In the genomic region with DNA sequence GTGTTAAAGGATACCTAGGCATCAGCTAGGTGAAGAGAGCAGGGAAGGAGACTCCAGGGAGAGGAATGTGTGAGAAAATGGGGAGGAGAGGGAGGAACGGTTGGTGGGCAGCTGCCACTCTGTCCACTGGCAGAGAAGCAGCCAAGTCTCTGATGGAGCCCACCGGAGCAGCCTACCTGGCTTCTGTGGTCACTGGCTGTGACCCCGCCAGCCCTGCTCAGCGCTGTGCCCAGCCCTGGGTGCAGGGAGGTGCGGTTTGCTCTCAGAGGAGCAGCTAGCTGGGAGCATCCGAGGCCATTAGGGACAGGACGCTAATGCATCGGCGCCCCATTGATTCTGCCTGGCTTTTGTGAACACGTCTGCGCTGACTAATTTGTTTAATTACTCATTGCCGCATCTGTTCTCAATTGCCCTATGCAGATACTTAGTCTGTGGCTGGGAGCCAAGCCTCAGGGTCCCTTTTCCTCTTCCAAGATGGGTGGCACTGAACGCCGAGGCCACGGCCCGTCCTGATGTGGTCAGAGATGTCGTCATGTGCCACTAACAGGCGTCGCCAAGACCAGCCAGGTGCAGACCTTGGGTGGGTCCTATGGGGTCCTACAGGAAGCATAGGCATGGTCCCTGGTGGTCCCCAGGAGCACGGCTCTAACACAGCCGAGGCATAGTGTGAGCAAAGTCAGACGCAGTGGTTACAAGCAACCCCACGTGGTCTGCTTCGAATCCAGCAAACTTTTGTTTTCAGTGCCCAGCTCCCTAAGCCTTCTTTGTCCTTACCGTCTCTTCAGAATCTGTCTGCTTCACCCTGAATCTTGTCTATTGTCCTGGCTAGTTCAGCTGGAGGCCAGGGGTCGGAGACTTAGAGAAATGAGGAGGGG, we compare ENCODE assay signal across 20 cellular contexts.
A peak's percentile ranks its signal among the peaks of the same experiment; 100 is the strongest.
DNase-seq lines count a peak whose midpoint lies in the region; ATAC-seq, FAIRE-seq and TF ChIP-seq lines count a peak whose summit lies in the region.
"Had no signal": no experiment of that assay in that cellular context is flagged by ENCODE, and none has a peak within 500 bp of the region (broad histone marks: within the 10 kb centered on the region; RNA-seq: fewer than 3 reads in every experiment).

No MANE protein-coding gene starts in this region.

- H3K4me1 Mint-ChIP-seq in astrocyte (ENCODE audit: low read depth, unreplicated experiment): no peaks in the 10 kb centered on the region
- H3K4me1 Mint-ChIP-seq: memory B cell, natural killer cell had no signal

- peak overlapping the region; percentile 65 for H2AFZ ChIP-seq in astrocyte (ENCODE audit: low read depth, low read length)
- H2AFZ ChIP-seq in neuronal stem cell (ENCODE audit: low read length): peak overlapping the region; percentile 67

- H3K4me2 ChIP-seq in astrocyte (ENCODE audit: low read length): peak overlapping the region; percentile 70
- H3K4me2 ChIP-seq in neuronal stem cell (ENCODE audit: insufficient read depth, low read length, poor library complexity, severe bottlenecking): no peak overlapping the region

- no peaks in the 10 kb centered on the region for H4K20me1 ChIP-seq in astrocyte (ENCODE audit: insufficient read depth, low read length)

- H3K23ac ChIP-seq in neuronal stem cell (ENCODE audit: low read depth, low read length, poor library complexity): no peak overlapping the region

- FAIRE-seq in astrocyte (lab: Jason Lieb, UNC): no peak

- H3K79me2 ChIP-seq in astrocyte (ENCODE audit: insufficient read depth, low read length): no peaks in the 10 kb centered on the region

- TF ChIP-seq POLR2A in esophagus squamous epithelium (IDR thresholded peaks at IDR 0.05): no peak

- H2BK12ac ChIP-seq in neuronal stem cell (ENCODE audit: low read length): no peak overlapping the region

- H3K4ac ChIP-seq in neuronal stem cell (ENCODE audit: low read length): no peak overlapping the region

- no peak overlapping the region for H2BK120ac ChIP-seq in neuronal stem cell (ENCODE audit: low read depth, low read length)

- H3K9ac ChIP-seq in astrocyte (ENCODE audit: low read length) (peak overlapping the region; percentile 31), neuronal stem cell (ENCODE audit: low read depth, low read length, poor library complexity) (no peak overlapping the region)

- no peak overlapping the region for H3K4me3 Mint-ChIP-seq in astrocyte (ENCODE audit: unreplicated experiment)
- H3K4me3 Mint-ChIP-seq: memory B cell; natural killer cell; T-helper 2 cell treated with Interferon-gamma antibody and Interleukin-4, amounts not matched to agents 5 μg/mL and 100 μg/mL, for 36 hours had no signal

- no CpG with 5 or more reads among the region's 26 CpGs for WGBS in neuronal stem cell (ENCODE audit: extremely low coverage in 2 of 2, insufficient read length in 2 of 2, insufficient replicate concordance in 1 of 2), 2 donors
- WGBS in esophagus squamous epithelium, 2 donors: 86 to 89% methylated on average over 11 to 15 of the region's 26 CpGs

- peak overlapping the region; percentile 54 for H2BK15ac ChIP-seq in neuronal stem cell (ENCODE audit: low read length)

- TF ChIP-seq CTCF in astrocyte (IDR thresholded peaks at IDR 0.05; ENCODE audit: insufficient read depth, low read depth, low read length): no peak
- no peak for TF ChIP-seq CTCF in esophagus squamous epithelium (IDR thresholded peaks at IDR 0.05)

- H4K8ac ChIP-seq in neuronal stem cell (ENCODE audit: low read depth, low read length): no peak overlapping the region

- peak overlapping the region; percentile 88 for H3K18ac ChIP-seq in neuronal stem cell (ENCODE audit: low read length)

- H3K27me3 ChIP-seq in astrocyte (ENCODE audit: insufficient read depth, low read length) (no peaks in the 10 kb centered on the region), neuronal stem cell (ENCODE audit: control insufficient read depth in 3 of 3, insufficient read depth in 3 of 3, low read depth in 1 of 3, low read length in 3 of 3) (no peaks in the 10 kb centered on the region), esophagus squamous epithelium (no peaks in the 10 kb centered on the region)
- H3K27me3 ChIP-seq: MG63, uterus had no signal

- H3K27ac ChIP-seq in astrocyte (ENCODE audit: low read depth, low read length): no peak overlapping the region
- peak overlapping the region; percentile 10 for H3K27ac ChIP-seq in neuronal stem cell (replicated peaks; ENCODE audit: low read length)
- no peak overlapping the region for H3K27ac ChIP-seq in esophagus squamous epithelium

- H2BK5ac ChIP-seq in neuronal stem cell (ENCODE audit: low read length): peak overlapping the region; percentile 77

- no peak for ATAC-seq in HG03196 (IDR thresholded peaks at IDR 0.05; ENCODE audit: unreplicated experiment)
- ATAC-seq: natural killer cell had no signal

- peak overlapping the region; percentile 19 for H4K91ac ChIP-seq in neuronal stem cell (ENCODE audit: low read depth, low read length, poor library complexity)

- H3K4me3 ChIP-seq in astrocyte (ENCODE audit: insufficient read depth, low read depth, low read length) (peak overlapping the region; percentile 32), neuronal stem cell (ENCODE audit: low read length in 2 of 2) (no peak overlapping the region), esophagus squamous epithelium (no peak overlapping the region)
- H3K4me3 ChIP-seq: MG63, uterus had no signal

- H3K4me1 ChIP-seq in astrocyte (ENCODE audit: insufficient read depth, low read length) (peaks cover 11% of the 10 kb centered on the region), neuronal stem cell (ENCODE audit: control insufficient read depth in 2 of 2, insufficient read depth in 1 of 2, low read depth in 1 of 2, low read length in 2 of 2) (peaks cover 13 to 15% of the 10 kb centered on the region in 2 donors), esophagus squamous epithelium (peaks cover 0 to 9% (median 3%) of the 10 kb centered on the region in 3 donors)
- H3K4me1 ChIP-seq: uterus had no signal

- DNase-seq in NCI-H526 (lab: John Stamatoyannopoulos, UW) (peak; percentile 40 to 47), NCI-H526 treated with DMSO at 0.1 percent for 48 hours (lab: John Stamatoyannopoulos, UW) (no peak), NCI-H1105 treated with DMSO at 0.1 percent for 48 hours (lab: John Stamatoyannopoulos, UW) (peak; percentile 89), astrocyte (ENCODE audit: low read depth) (peak; percentile 59), neuronal stem cell (ENCODE audit: low spot score) (peak; percentile 54), esophagus squamous epithelium (lab: John Stamatoyannopoulos, UW) (no peak)
- DNase-seq in central memory CD4-positive, alpha-beta T cell: no peak
- DNase-seq: activated CD4-positive, CD25-positive, alpha-beta regulatory T cell treated with anti-CD3 and anti-CD28 coated beads, Interleukin-2, amount 50 U/mL, for 72 hours; activated naive CD4-positive, alpha-beta T cell; dermis blood vessel endothelial cell; HCEC 1CT; head of caudate nucleus; MG63; natural killer cell; SIG-M5; stimulated activated CD4-positive, alpha-beta T cell treated with anti-CD3 and anti-CD28 coated beads, Interleukin-15, amount 100 ng/mL, for 24 hours; uterus had no signal

- no peaks in the 10 kb centered on the region for H3K79me1 ChIP-seq in neuronal stem cell (ENCODE audit: low read depth, low read length)

- H3K36me3 ChIP-seq in astrocyte (ENCODE audit: insufficient read depth, low read length): no peaks in the 10 kb centered on the region
- peaks cover 0 to 1% of the 10 kb centered on the region in 2 donors for H3K36me3 ChIP-seq in neuronal stem cell (replicated peaks in 1 of 2; ENCODE audit: control insufficient read depth in 2 of 2, insufficient read depth in 2 of 2, low read length in 2 of 2)
- H3K36me3 ChIP-seq in esophagus squamous epithelium: no peaks in the 10 kb centered on the region
- H3K36me3 ChIP-seq: MG63, uterus had no signal

- H3K27me3 Mint-ChIP-seq in astrocyte (ENCODE audit: low read depth, unreplicated experiment): peaks cover 42% of the 10 kb centered on the region
- H3K27me3 Mint-ChIP-seq: memory B cell had no signal

- peak overlapping the region; percentile 66 for H2AK5ac ChIP-seq in neuronal stem cell (ENCODE audit: low read depth, low read length)

- H3K14ac ChIP-seq in neuronal stem cell (ENCODE audit: low read length): peak overlapping the region; percentile 78

- H3K27ac Mint-ChIP-seq in astrocyte (ENCODE audit: unreplicated experiment): no peak overlapping the region
- H3K27ac Mint-ChIP-seq: memory B cell; natural killer cell; T-helper 2 cell treated with Interferon-gamma antibody and Interleukin-4, amounts not matched to agents 5 μg/mL and 100 μg/mL, for 36 hours had no signal

- no peaks in the 10 kb centered on the region for H3K36me3 Mint-ChIP-seq in astrocyte (ENCODE audit: low read depth, unreplicated experiment)
- H3K36me3 Mint-ChIP-seq: memory B cell, natural killer cell had no signal

- no peaks in the 10 kb centered on the region for H3K9me3 ChIP-seq in astrocyte (ENCODE audit: insufficient read depth, low read depth, low read length)
- H3K9me3 ChIP-seq in neuronal stem cell (replicated peaks in 1 of 2; ENCODE audit: control insufficient read depth in 2 of 2, insufficient read depth in 1 of 2, low read depth in 1 of 2, low read length in 2 of 2): peaks cover 0 to 5% of the 10 kb centered on the region in 2 donors
- H3K9me3 ChIP-seq in esophagus squamous epithelium: no peaks in the 10 kb centered on the region
- H3K9me3 ChIP-seq: MG63, uterus had no signal

- intact Hi-C loops in esophagus squamous epithelium (cut with DNase I): no loop called here

- peaks cover 6% of the 10 kb centered on the region for H3K9me3 Mint-ChIP-seq in astrocyte (ENCODE audit: unreplicated experiment)
- H3K9me3 Mint-ChIP-seq: memory B cell; natural killer cell; T-helper 2 cell treated with Interferon-gamma antibody and Interleukin-4, amounts not matched to agents 5 μg/mL and 100 μg/mL, for 36 hours had no signal

Comparison
In these comparisons a context has a peak if more than half of its experiments do, and no peak if none do; other contexts are left out.
1. DNase-seq: peak in NCI-H526 (2 of 2), NCI-H1105 treated with DMSO at 0.1 percent for 48 hours (single experiment), astrocyte (single experiment) and neuronal stem cell (single experiment); none in NCI-H526 treated with DMSO at 0.1 percent for 48 hours (single experiment), esophagus squamous epithelium (single experiment) and central memory CD4-positive, alpha-beta T cell (single experiment).